In the genomic region with DNA sequence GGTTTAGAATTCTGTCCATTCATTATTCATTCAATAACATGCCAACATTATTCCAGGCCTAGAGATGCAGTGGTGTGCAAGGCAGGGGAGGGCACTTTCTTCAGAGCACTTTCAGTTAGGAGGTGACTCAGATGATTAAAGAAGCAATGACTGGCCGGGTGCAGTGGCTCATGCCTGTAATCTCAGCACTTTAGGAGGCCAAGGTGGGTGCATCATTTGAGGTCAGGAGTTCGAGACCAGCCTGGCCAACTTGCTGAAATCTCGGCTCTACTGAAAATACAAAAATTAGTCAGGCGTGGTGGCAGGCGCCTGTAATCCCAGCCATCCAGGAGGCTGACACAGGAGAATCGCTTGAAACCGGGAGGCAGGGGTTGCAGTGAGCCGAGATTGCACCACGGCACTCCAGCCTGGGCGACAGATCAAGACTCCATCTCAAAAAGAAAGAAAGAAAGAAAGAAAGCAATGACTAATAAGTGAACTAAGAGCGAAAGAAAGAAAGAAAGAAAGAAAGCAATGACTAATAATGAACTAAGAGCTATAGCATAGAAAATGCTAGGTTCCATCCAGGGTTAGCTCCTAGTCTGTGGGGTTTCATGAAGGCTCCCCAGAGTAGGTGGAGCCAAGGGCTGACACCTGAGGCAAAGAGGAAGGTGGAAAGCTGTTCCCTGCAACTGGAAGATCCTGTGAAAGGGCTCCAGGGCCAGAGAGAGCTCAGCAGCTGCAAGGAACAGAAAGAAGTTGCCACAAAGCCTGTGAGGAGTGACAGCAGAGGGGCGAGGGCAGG, we compare ENCODE assay signal across 10 cellular contexts.
A peak's percentile ranks its signal among the peaks of the same experiment; 100 is the strongest.
DNase-seq lines count a peak whose midpoint lies in the region; ATAC-seq, FAIRE-seq and TF ChIP-seq lines count a peak whose summit lies in the region.
"Had no signal": no experiment of that assay in that cellular context is flagged by ENCODE, and none has a peak within 500 bp of the region (broad histone marks: within the 10 kb centered on the region; RNA-seq: fewer than 3 reads in every experiment).

No MANE protein-coding gene starts in this region.

- H3K4me3 ChIP-seq in pancreas = no peak overlapping the region

- no peak for TF ChIP-seq CTCF in pancreas (IDR thresholded peaks at IDR 0.05)

- no peaks in the 10 kb centered on the region for H3K4me1 ChIP-seq in pancreas

- no peaks in the 10 kb centered on the region for H3K27me3 ChIP-seq in pancreas

- intact Hi-C loops in pancreas (cut with DNase I) = no loop called here

- H3K9me3 ChIP-seq in pancreas = no peaks in the 10 kb centered on the region

- WGBS in pancreas, 2 donors = 64 to 76% methylated on average over 12 of the region's 12 CpGs

- no peak for FAIRE-seq in pancreas (lab: Jason Lieb, UNC)

- no peak overlapping the region for H3K27ac ChIP-seq in pancreas

- H3K36me3 ChIP-seq in pancreas = no peaks in the 10 kb centered on the region

- peak; percentile 60 for ATAC-seq in GM21526 (IDR thresholded peaks at IDR 0.05; ENCODE audit: low FRiP score, unreplicated experiment)
- peak; percentile 43 for ATAC-seq in HG03575 (IDR thresholded peaks at IDR 0.05; ENCODE audit: extremely low read depth, insufficient number of reproducible peaks, low FRiP score, unreplicated experiment)
- no peak for ATAC-seq in pancreas

- DNase-seq in activated CD4-positive, alpha-beta T cell treated with anti-CD3 and anti-CD28 coated beads, Interleukin-2, amount 50 U/mL, for 48 hours = peak; percentile 63 to 71
- DNase-seq in activated CD4-positive, alpha-beta T cell treated with anti-CD3 and anti-CD28 coated beads for 4 hours = no peak
- peak; percentile 23 for DNase-seq in stimulated activated CD4-positive, alpha-beta T cell treated with anti-CD3 and anti-CD28 coated beads, Interleukin-4, amount 100 ng/mL, for 24 hours
- no peak for DNase-seq in NCI-H1436 (lab: John Stamatoyannopoulos, UW)
- DNase-seq in MV-4-11 (lab: John Stamatoyannopoulos, UW) = no peak
- DNase-seq in pancreas = no peak
- DNase-seq: ACHN, NCI-H2107 had no signal

Comparison
In these comparisons a context has a peak if more than half of its experiments do, and no peak if none do; other contexts are left out.
1. DNase-seq: peak in activated CD4-positive, alpha-beta T cell treated with anti-CD3 and anti-CD28 coated beads, Interleukin-2, amount 50 U/mL, for 48 hours (2 of 2) and stimulated activated CD4-positive, alpha-beta T cell treated with anti-CD3 and anti-CD28 coated beads, Interleukin-4, amount 100 ng/mL, for 24 hours (single experiment); none in activated CD4-positive, alpha-beta T cell treated with anti-CD3 and anti-CD28 coated beads for 4 hours (0 of 2), NCI-H1436 (single experiment), MV-4-11 (single experiment) and pancreas (0 of 6).
2. ATAC-seq: peak in GM21526 (single experiment) and HG03575 (single experiment); none in pancreas (0 of 4).